20 cellular contexts compared by ENCODE assay signal in the genomic region with DNA sequence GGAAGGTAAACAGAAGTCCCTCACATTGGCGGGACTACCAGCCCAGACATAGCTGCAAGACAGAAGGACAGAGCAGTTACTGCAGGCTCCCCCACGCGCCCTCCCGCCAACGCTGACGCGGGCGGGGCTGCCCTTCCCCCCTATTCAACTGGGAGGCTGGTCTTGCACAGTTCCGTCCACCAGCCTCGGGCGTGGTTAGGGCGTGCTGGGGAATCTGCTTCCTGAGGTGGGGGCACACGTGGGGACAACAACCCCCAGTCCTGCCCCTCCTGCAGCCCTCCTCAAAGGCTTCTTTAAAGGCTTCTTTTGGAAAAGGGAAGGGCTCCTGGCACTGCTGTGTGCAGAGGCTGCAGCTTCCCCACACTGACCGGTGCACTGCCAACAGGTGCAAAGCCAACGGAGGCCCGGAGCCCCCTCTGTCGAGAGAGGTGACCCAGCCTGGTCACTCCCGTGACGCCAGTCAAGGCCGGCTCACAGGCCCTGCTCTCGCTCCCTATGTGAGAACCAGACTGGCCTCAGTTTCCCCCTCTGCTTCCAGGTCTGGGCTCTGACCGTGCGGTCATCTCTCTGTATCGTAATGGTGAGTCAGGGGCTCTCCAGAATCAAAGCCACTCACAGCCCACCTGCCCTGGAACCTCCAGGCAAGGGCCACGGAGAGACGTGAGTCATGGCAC.
"Had no signal": no experiment of that assay in that cellular context is flagged by ENCODE, and none has a peak within 500 bp of the region (broad histone marks: within the 10 kb centered on the region; RNA-seq: fewer than 3 reads in every experiment).

No MANE protein-coding gene starts in this region.

- H3K27me3 ChIP-seq: SJSA1 had no signal

- H3K27ac ChIP-seq: HL-60, SJSA1, SK-N-MC had no signal

- DNase-seq: KBM-7, MV-4-11, NCI-H1092, NCI-H1105 treated with DMSO at 0.1 percent for 48 hours, NCI-H1417 treated with DMSO at 0.1 percent for 48 hours, NCI-H146, NCI-H1694 treated with DMSO at 0.1 percent for 48 hours, NCI-H1930, NCI-H2081, NCI-H2107, NCI-H2227 treated with DMSO at 0.1 percent for 48 hours, NCI-H524, NCI-H526 treated with DMSO at 0.1 percent for 48 hours, NCI-H774, Right ventricle myocardium superior, RPMI8226, SIG-M5 had no signal

- H3K4me3 ChIP-seq: SJSA1, SK-N-MC had no signal

- H3K4me1 ChIP-seq: SJSA1 had no signal

- H3K36me3 ChIP-seq: SJSA1 had no signal
